In genomic region chr4:73343432-73343831, GRCh38 we compare ENCODE assay signal across 14 cellular contexts.
"Had no signal": no experiment of that assay in that cellular context is flagged by ENCODE, and none has a peak within 500 bp of the region (broad histone marks: within the 10 kb centered on the region; RNA-seq: fewer than 3 reads in every experiment).

No MANE protein-coding gene starts in this region.

- ATAC-seq: activated T-helper 17 cell treated with anti-CD3 and anti-CD28 coated beads, Interleukin-2, amount 50 U/mL, for 72 hours; gastroesophageal sphincter; stimulated activated naive CD8-positive, alpha-beta T cell treated with anti-CD3 and anti-CD28 coated beads, Interleukin-15, amount 100 ng/mL, for 72 hours; T-helper 17 cell; upper lobe of right lung had no signal

- H3K4me1 ChIP-seq: gastroesophageal sphincter, testis, upper lobe of right lung had no signal

- H3K4me3 ChIP-seq: gastroesophageal sphincter, testis, upper lobe of right lung had no signal

- H3K36me3 ChIP-seq: gastroesophageal sphincter, upper lobe of right lung had no signal

- DNase-seq: activated CD4-positive, alpha-beta T cell treated with anti-CD3 and anti-CD28 coated beads, Interleukin-2, amount 50 U/mL, for 1 hour; activated naive CD4-positive, alpha-beta T cell treated with anti-CD3 and anti-CD28 coated beads for 36 hours; activated T-cell treated with anti-CD3 and anti-CD28 coated beads for 4 hours; caudate nucleus; cortex of kidney; effector CD8-positive, alpha-beta T cell; nephron progenitor cell; stimulated activated CD4-positive, alpha-beta T cell treated with anti-CD3 and anti-CD28 coated beads, Interleukin-4, amount 100 ng/mL, for 4 hours; stimulated activated naive CD8-positive, alpha-beta T cell treated with anti-CD3 and anti-CD28 coated beads, Interleukin-15, amount 100 ng/mL, for 72 hours; T-helper 17 cell; testis; upper lobe of right lung had no signal

- H3K9me3 ChIP-seq: gastroesophageal sphincter, testis, upper lobe of right lung had no signal

- H3K27me3 ChIP-seq: gastroesophageal sphincter, testis, upper lobe of right lung had no signal

- H3K27ac ChIP-seq: gastroesophageal sphincter, testis, upper lobe of right lung had no signal
